In genomic region chr21:18801468-18801867, GRCh38 we compare ENCODE assay signal across 2 cellular contexts.
TF ChIP-seq lines count a peak whose summit lies in the region.

No MANE protein-coding gene starts in this region.

TF ChIP-seq in SK-N-SH, 30 proteins besides CTCF, POLR2A, EP300 and RAD21 (continued from another document):
- TF ChIP-seq REST (IDR thresholded peaks at IDR 0.05; ENCODE audit: low read depth, low read length) (no peak), USF1 (IDR thresholded peaks at IDR 0.05; ENCODE audit: borderline replicate concordance, low read depth) (no peak), CHD2 (IDR thresholded peaks at IDR 0.05; ENCODE audit: low read length, partially characterized antibody) (no peak), EZH2phosphoT487 (IDR thresholded peaks at IDR 0.05; ENCODE audit: borderline replicate concordance, low read depth) (no peak), SIN3A (IDR thresholded peaks at IDR 0.05; ENCODE audit: borderline replicate concordance, low read depth, low read length) (no peak), FOXM1 (IDR thresholded peaks at IDR 0.05; ENCODE audit: low read depth) (no peak)

TF ChIP-seq in SK-N-SH treated with all-trans-retinoic acid at 6 μM for 48 hours, 23 proteins besides CTCF, POLR2A, EP300 and RAD21 (continued from another document):
- TF ChIP-seq TSHZ2 (CRISPR knock-in tag; IDR thresholded peaks at IDR 0.05) = no peak
- no peak for TF ChIP-seq OSR1 (CRISPR knock-in tag; IDR thresholded peaks at IDR 0.05)
- no peak for TF ChIP-seq TCF4 (CRISPR knock-in tag; IDR thresholded peaks at IDR 0.05; ENCODE audit: borderline replicate concordance)
- no peak for TF ChIP-seq RARB (CRISPR knock-in tag; IDR thresholded peaks at IDR 0.05)
- TF ChIP-seq CREB5 (CRISPR knock-in tag; IDR thresholded peaks at IDR 0.05; ENCODE audit: low read depth) = no peak
- no peak for TF ChIP-seq ZC3H10 (CRISPR knock-in tag; IDR thresholded peaks at IDR 0.05)
- TF ChIP-seq ARNTL (CRISPR knock-in tag; IDR thresholded peaks at IDR 0.05; ENCODE audit: borderline replicate concordance, low read depth) = no peak
- TF ChIP-seq PPARA (CRISPR knock-in tag; IDR thresholded peaks at IDR 0.05; ENCODE audit: borderline replicate concordance) = no peak
- no peak for TF ChIP-seq POU6F1 (CRISPR knock-in tag; IDR thresholded peaks at IDR 0.05; ENCODE audit: borderline replicate concordance, low read depth)
- no peak for TF ChIP-seq SNAI2 (CRISPR knock-in tag; IDR thresholded peaks at IDR 0.05)
- no peak for TF ChIP-seq ISL1 (CRISPR knock-in tag; IDR thresholded peaks at IDR 0.05)
- no peak for TF ChIP-seq PATZ1 (CRISPR knock-in tag; IDR thresholded peaks at IDR 0.05; ENCODE audit: borderline replicate concordance)
- TF ChIP-seq ZNF70 (CRISPR knock-in tag; IDR thresholded peaks at IDR 0.05) = no peak
